In the genomic region with DNA sequence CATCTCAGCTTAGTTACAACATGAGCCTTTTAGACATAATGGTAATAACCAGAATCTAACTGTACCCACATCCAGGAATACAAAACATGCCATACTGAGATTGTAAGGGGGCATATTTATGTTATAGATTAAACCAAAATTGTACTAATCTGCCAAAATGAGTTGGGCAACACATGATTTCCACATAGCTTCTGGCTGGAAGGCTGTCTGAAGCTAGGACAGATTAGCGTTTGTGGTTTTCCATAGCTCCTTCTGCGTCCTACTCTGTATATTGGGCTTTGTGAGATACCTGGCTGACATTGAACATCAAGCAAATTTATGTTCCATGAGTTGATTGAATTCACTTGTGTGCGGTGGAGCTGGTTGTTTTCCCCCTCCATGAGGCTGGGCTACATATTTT, we compare ENCODE assay signal across 20 cellular contexts.
"Had no signal": no experiment of that assay in that cellular context is flagged by ENCODE, and none has a peak within 500 bp of the region (broad histone marks: within the 10 kb centered on the region; RNA-seq: fewer than 3 reads in every experiment).

No MANE protein-coding gene starts in this region.

- H3K9me3 Mint-ChIP-seq: natural killer cell treated with Interleukin-12 subunit alpha and Interleukin-12 subunit beta and Interleukin-15 and Interleukin-18, amount 100 ng/mL, for 72 hours; neural progenitor cell had no signal

- H3K4me3 ChIP-seq: heart right ventricle, left ventricle myocardium inferior, lung, neural progenitor cell, ovary, right atrium auricular region, stomach, thoracic aorta, transverse colon had no signal

- H3K4me2 ChIP-seq: neural progenitor cell had no signal

- H3K27ac ChIP-seq: heart right ventricle, left ventricle myocardium inferior, neural progenitor cell, ovary, right atrium auricular region, stomach, thoracic aorta, transverse colon had no signal

- H3K4me1 ChIP-seq: heart right ventricle, left ventricle myocardium inferior, neural progenitor cell, right atrium auricular region, stomach, transverse colon had no signal

- ATAC-seq: esophagus mucosa; heart right ventricle; natural killer cell treated with Interleukin-12 subunit alpha and Interleukin-12 subunit beta and Interleukin-15 and Interleukin-18, amount 100 ng/mL, for 72 hours had no signal

- H2AFZ ChIP-seq: neural progenitor cell had no signal

- H3K9ac ChIP-seq: neural progenitor cell had no signal

- H3K27ac Mint-ChIP-seq: natural killer cell treated with Interleukin-12 subunit alpha and Interleukin-12 subunit beta and Interleukin-15 and Interleukin-18, amount 100 ng/mL, for 72 hours; neural progenitor cell had no signal

- H3K27me3 ChIP-seq: neural progenitor cell, ovary, right atrium auricular region, transverse colon had no signal

- H3K4me3 Mint-ChIP-seq: natural killer cell treated with Interleukin-12 subunit alpha and Interleukin-12 subunit beta and Interleukin-15 and Interleukin-18, amount 100 ng/mL, for 72 hours; neural progenitor cell had no signal

- DNase-seq: effector memory CD4-positive, alpha-beta T cell; heart right ventricle; hypothalamus; left ventricle myocardium inferior; mesenchymal stem cell; midbrain; nucleus accumbens; ovary; small intestine; stimulated activated CD4-positive, alpha-beta T cell treated with anti-CD3 and anti-CD28 coated beads, Interleukin-12 subunit alpha, Interleukin-12 subunit beta, amount 100 ng/mL, for 4 hours; stimulated activated naive CD4-positive, alpha-beta T cell; stomach; substantia nigra; transverse colon had no signal

- H3K4me1 Mint-ChIP-seq: neural progenitor cell had no signal

- H3K36me3 Mint-ChIP-seq: natural killer cell treated with Interleukin-12 subunit alpha and Interleukin-12 subunit beta and Interleukin-15 and Interleukin-18, amount 100 ng/mL, for 72 hours had no signal

- H3K9me3 ChIP-seq: heart right ventricle, left ventricle myocardium inferior, right atrium auricular region, thoracic aorta, transverse colon had no signal

- H3K36me3 ChIP-seq: heart right ventricle, left ventricle myocardium inferior, neural progenitor cell, ovary, right atrium auricular region, stomach, thoracic aorta, transverse colon had no signal
